22 cellular contexts compared by ENCODE assay signal in genomic region chr17:29060475-29060874, GRCh38. TPM values are rescaled to one million over a fixed set of nuclear protein-coding genes. Genes with fewer than 3 reads are reported as not detected.
A peak's percentile ranks its signal among the peaks of the same experiment; 100 is the strongest.
DNase-seq lines count a peak whose midpoint lies in the region; ATAC-seq and TF ChIP-seq lines count a peak whose summit lies in the region.
"Had no signal": no experiment of that assay in that cellular context is flagged by ENCODE, and none has a peak within 500 bp of the region (broad histone marks: within the 10 kb centered on the region; RNA-seq: fewer than 3 reads in every experiment).

No MANE protein-coding gene starts in this region.

- no peak overlapping the region for H4K8ac ChIP-seq in neuronal stem cell (ENCODE audit: low read depth, low read length)

- H3K27ac ChIP-seq in heart left ventricle: peak overlapping the region in 1 of 12 donors; percentile 13
- peak overlapping the region; percentile 35 for H3K27ac ChIP-seq in neuronal stem cell (replicated peaks; ENCODE audit: low read length)
- no peak overlapping the region for H3K27ac ChIP-seq in transverse colon
- H3K27ac ChIP-seq: HL-60, prostate gland had no signal

- 21 to 35% (median 32%) methylated on average over 6 of the region's 6 CpGs for WGBS in heart left ventricle, 4 donors
- no CpG with 5 or more reads among the region's 6 CpGs for WGBS in neuronal stem cell (ENCODE audit: extremely low coverage in 2 of 2, insufficient read length in 2 of 2, insufficient replicate concordance in 1 of 2), 2 donors
- WGBS in transverse colon (ENCODE audit: low coverage in 1 of 2), 2 donors: 60 to 61% methylated on average over 4 to 6 of the region's 6 CpGs

- H3K23ac ChIP-seq in neuronal stem cell (ENCODE audit: low read depth, low read length, poor library complexity): no peak overlapping the region

- H4K91ac ChIP-seq in neuronal stem cell (ENCODE audit: low read depth, low read length, poor library complexity): no peak overlapping the region

- H2BK12ac ChIP-seq in neuronal stem cell (ENCODE audit: low read length): no peak overlapping the region

- H3K36me3 ChIP-seq in heart left ventricle (no peaks in the 10 kb centered on the region), neuronal stem cell (replicated peaks in 1 of 2; ENCODE audit: control insufficient read depth in 2 of 2, insufficient read depth in 2 of 2, low read length in 2 of 2) (no peaks in the 10 kb centered on the region), transverse colon (no peaks in the 10 kb centered on the region), mucosa of descending colon (ENCODE audit: low read depth) (no peaks in the 10 kb centered on the region)
- H3K36me3 ChIP-seq: heart right ventricle, prostate gland had no signal

- intact Hi-C loops in heart left ventricle (cut with DNase I) (no loop called here), transverse colon (cut with DNase I; ENCODE audit: low total_unique reads) (no loop called here), mucosa of descending colon (cut with DNase I, micrococcal nuclease) (no loop called here)

- no peak overlapping the region for H2BK120ac ChIP-seq in neuronal stem cell (ENCODE audit: low read depth, low read length)

- no peak overlapping the region for H3K4me3 Mint-ChIP-seq in activated T-helper 17 cell treated with anti-CD3 and anti-CD28 coated beads, Interleukin-2, amount 50 U/mL, for 72 hours
- H3K4me3 Mint-ChIP-seq: activated CD4-positive, alpha-beta T cell treated with anti-CD3 and anti-CD28 coated beads, Interleukin-2, amount 10 ng/mL, durations not matched to agents 7 days and 5 days; natural killer cell; T-cell had no signal

- no peak overlapping the region for H3K14ac ChIP-seq in neuronal stem cell (ENCODE audit: low read length)

- H3K4me3 ChIP-seq in heart left ventricle (peak overlapping the region in 1 of 12 donors; percentile 12), neuronal stem cell (ENCODE audit: low read length in 2 of 2) (no peak overlapping the region), transverse colon (no peak overlapping the region), mucosa of descending colon (no peak overlapping the region)
- H3K4me3 ChIP-seq: prostate gland had no signal

- peak overlapping the region; percentile 49 for H2AK5ac ChIP-seq in neuronal stem cell (ENCODE audit: low read depth, low read length)

- peak overlapping the region; percentile 10 for H2BK5ac ChIP-seq in neuronal stem cell (ENCODE audit: low read length)

- H3K36me3 Mint-ChIP-seq in activated T-helper 17 cell treated with anti-CD3 and anti-CD28 coated beads, Interleukin-2, amount 50 U/mL, for 72 hours (ENCODE audit: low read depth): no peaks in the 10 kb centered on the region
- H3K36me3 Mint-ChIP-seq: natural killer cell, T-cell had no signal

- H3K4ac ChIP-seq in neuronal stem cell (ENCODE audit: low read length): no peak overlapping the region

- H2BK15ac ChIP-seq in neuronal stem cell (ENCODE audit: low read length): peak overlapping the region; percentile 1

- H3K9ac ChIP-seq in neuronal stem cell (ENCODE audit: low read depth, low read length, poor library complexity): no peak overlapping the region

- TF ChIP-seq CTCF in heart left ventricle (IDR thresholded peaks at IDR 0.05) (no peak), GM10266 (IDR thresholded peaks at IDR 0.05; ENCODE audit: control insufficient read depth, insufficient read depth, low read depth, missing control alignments) (no peak), transverse colon (IDR thresholded peaks at IDR 0.05) (no peak), mucosa of descending colon (IDR thresholded peaks at IDR 0.05) (no peak)

- H3K9me3 Mint-ChIP-seq in activated T-helper 17 cell treated with anti-CD3 and anti-CD28 coated beads, Interleukin-2, amount 50 U/mL, for 72 hours: no peaks in the 10 kb centered on the region
- H3K9me3 Mint-ChIP-seq: activated CD4-positive, alpha-beta T cell treated with anti-CD3 and anti-CD28 coated beads, Interleukin-2, amount 10 ng/mL, durations not matched to agents 7 days and 5 days; natural killer cell; T-cell had no signal

- TF ChIP-seq POLR2A in heart left ventricle (IDR thresholded peaks at IDR 0.05): no peak
- TF ChIP-seq POLR2A in transverse colon (IDR thresholded peaks at IDR 0.05): no peak

- H3K4me1 ChIP-seq in heart left ventricle (peaks cover 0 to 16% (median 6%) of the 10 kb centered on the region in 12 donors), neuronal stem cell (ENCODE audit: control insufficient read depth in 2 of 2, insufficient read depth in 1 of 2, low read depth in 1 of 2, low read length in 2 of 2) (peaks cover 16 to 21% of the 10 kb centered on the region in 2 donors), transverse colon (no peaks in the 10 kb centered on the region), mucosa of descending colon (ENCODE audit: low read depth) (no peaks in the 10 kb centered on the region)
- H3K4me1 ChIP-seq: prostate gland had no signal

- peak overlapping the region; percentile 82 for H3K18ac ChIP-seq in neuronal stem cell (ENCODE audit: low read length)

- no peaks in the 10 kb centered on the region for H3K9me3 ChIP-seq in heart left ventricle
- no peaks in the 10 kb centered on the region for H3K9me3 ChIP-seq in neuronal stem cell (replicated peaks in 1 of 2; ENCODE audit: control insufficient read depth in 2 of 2, insufficient read depth in 1 of 2, low read depth in 1 of 2, low read length in 2 of 2)
- H3K9me3 ChIP-seq in transverse colon: no peaks in the 10 kb centered on the region
- no peaks in the 10 kb centered on the region for H3K9me3 ChIP-seq in mucosa of descending colon
- H3K9me3 ChIP-seq: heart right ventricle, prostate gland had no signal

- DNase-seq in NCI-H2227 (lab: John Stamatoyannopoulos, UW; ENCODE audit: unreplicated experiment): peak; percentile 48
- no peak for DNase-seq in NCI-H2227 treated with DMSO at 0.1 percent for 48 hours (lab: John Stamatoyannopoulos, UW)
- DNase-seq in heart left ventricle: no peak
- DNase-seq in neuronal stem cell (ENCODE audit: low spot score): no peak
- no peak for DNase-seq in GM10266 (ENCODE audit: extremely low spot score)
- no peak for DNase-seq in transverse colon
- no peak for DNase-seq in mucosa of descending colon
- DNase-seq: 8988T; activated CD4-positive, alpha-beta T cell treated with anti-CD3 and anti-CD28 coated beads, Interleukin-2, amount 10 ng/mL, durations not matched to agents 7 days and 5 days; activated T-cell treated with anti-CD3 and anti-CD28 coated beads for 4 hours; aorta; heart right ventricle; natural killer cell; NCI-H2029; NCI-H524; small intestine; stimulated activated CD4-positive, alpha-beta T cell treated with anti-CD3 and anti-CD28 coated beads, Interleukin-4, amount 100 ng/mL, for 1 hour; T-cell had no signal

- H3K27ac Mint-ChIP-seq in activated T-helper 17 cell treated with anti-CD3 and anti-CD28 coated beads, Interleukin-2, amount 50 U/mL, for 72 hours: peak overlapping the region; percentile 5
- H3K27ac Mint-ChIP-seq: activated CD4-positive, alpha-beta T cell treated with anti-CD3 and anti-CD28 coated beads, Interleukin-2, amount 10 ng/mL, durations not matched to agents 7 days and 5 days; natural killer cell; T-cell had no signal

- H3K27me3 ChIP-seq in heart left ventricle (no peaks in the 10 kb centered on the region), neuronal stem cell (ENCODE audit: control insufficient read depth in 3 of 3, insufficient read depth in 3 of 3, low read depth in 1 of 3, low read length in 3 of 3) (no peaks in the 10 kb centered on the region), transverse colon (no peaks in the 10 kb centered on the region)
- H3K27me3 ChIP-seq: heart right ventricle had no signal

- H3K4me2 ChIP-seq in neuronal stem cell (ENCODE audit: insufficient read depth, low read length, poor library complexity, severe bottlenecking): no peak overlapping the region

- H3K27me3 Mint-ChIP-seq in activated T-helper 17 cell treated with anti-CD3 and anti-CD28 coated beads, Interleukin-2, amount 50 U/mL, for 72 hours: no peaks in the 10 kb centered on the region
- H3K27me3 Mint-ChIP-seq: activated CD4-positive, alpha-beta T cell treated with anti-CD3 and anti-CD28 coated beads, Interleukin-2, amount 10 ng/mL, durations not matched to agents 7 days and 5 days; T-cell had no signal

- no peaks in the 10 kb centered on the region for H3K4me1 Mint-ChIP-seq in activated T-helper 17 cell treated with anti-CD3 and anti-CD28 coated beads, Interleukin-2, amount 50 U/mL, for 72 hours
- H3K4me1 Mint-ChIP-seq: activated CD4-positive, alpha-beta T cell treated with anti-CD3 and anti-CD28 coated beads, Interleukin-2, amount 10 ng/mL, durations not matched to agents 7 days and 5 days; natural killer cell; T-cell had no signal

- ATAC-seq in activated T-helper 17 cell treated with anti-CD3 and anti-CD28 coated beads, Interleukin-2, amount 50 U/mL, for 72 hours (replicated peaks): no peak
- ATAC-seq in heart left ventricle: peak in 3 of 4 donors; percentile 25 to 38 (median 30)
- no peak for ATAC-seq in mucosa of descending colon
- ATAC-seq: natural killer cell, T-cell had no signal

- H3K79me1 ChIP-seq in neuronal stem cell (ENCODE audit: low read depth, low read length): no peaks in the 10 kb centered on the region

- H2AFZ ChIP-seq in neuronal stem cell (ENCODE audit: low read length): peak overlapping the region; percentile 67

- in situ Hi-C loops in transverse colon (cut with MboI; ENCODE audit: low pct_ligation_motif_present in 1 of 4, low pct_unique_long_range_greater_than_20kb in 1 of 4, low sequenced_read_pairs in 3 of 4): no loop called here

- no peak for TF ChIP-seq EP300 in transverse colon (IDR thresholded peaks at IDR 0.05; ENCODE audit: low read depth)

RNA-seq across cellular contexts. Expression of gene PIPOX, which starts 17.5 kb away (rescaled TPM):
- 1 to 10 TPM; 2.0 to 5.6 TPM for total RNA-seq in activated T-helper 17 cell treated with anti-CD3 and anti-CD28 coated beads, Interleukin-2, amount 50 U/mL, for 72 hours
- total RNA-seq in heart left ventricle: 1 to 10 TPM in 4 of 9 donors, under 1 TPM in 4, not detected in 1; 0.26 to 5.2 (median 1.00) TPM
- polyA plus RNA-seq in heart left ventricle: under 1 TPM; 0.11 to 0.42 TPM
- polyA plus RNA-seq in neuronal stem cell (2013, experiment 1 of 2): 2.7 TPM
- 2.9 TPM for polyA plus RNA-seq in neuronal stem cell (2013, experiment 2 of 2)
- total RNA-seq in transverse colon: 10 to 100 TPM in 1 of 4 donors, 1 to 10 TPM in 2, not detected in 1; 1.2 to 15.3 (median 1.6) TPM
- 1 to 10 TPM in 2 of 3 donors, under 1 TPM in 1; 0.75 to 7.4 (median 1.3) TPM for total RNA-seq in mucosa of descending colon

RNA-seq across cellular contexts. Expression of gene SEZ6, which starts 54.6 kb away (rescaled TPM):
- total RNA-seq in activated T-helper 17 cell treated with anti-CD3 and anti-CD28 coated beads, Interleukin-2, amount 50 U/mL, for 72 hours: not detected
- total RNA-seq in heart left ventricle (under 1 TPM in 1 of 9 donors, not detected in 8; 0.25 TPM), transverse colon (under 1 TPM in 1 of 4 donors, not detected in 3; 0.14 TPM), mucosa of descending colon (1 to 10 TPM in 1 of 3 donors, under 1 TPM in 1, not detected in 1; 0.31 to 1.0 TPM)
- not detected for polyA plus RNA-seq in heart left ventricle
- 0.04 TPM for polyA plus RNA-seq in neuronal stem cell (2013, experiment 1 of 2)
- 0.04 TPM for polyA plus RNA-seq in neuronal stem cell (2013, experiment 2 of 2)
- total RNA-seq: activated CD4-positive, alpha-beta T cell treated with anti-CD3 and anti-CD28 coated beads, Interleukin-2, amount 10 ng/mL, durations not matched to agents 7 days and 5 days; aorta; heart right ventricle; ureter had no signal
- polyA plus RNA-seq: aorta, heart right ventricle had no signal

Comparison
In these comparisons a context has a peak if more than half of its experiments do, and no peak if none do; other contexts are left out.
1. ATAC-seq: peak in heart left ventricle (3 of 4); none in activated T-helper 17 cell treated with anti-CD3 and anti-CD28 coated beads, Interleukin-2, amount 50 U/mL, for 72 hours (single experiment) and mucosa of descending colon (single experiment).